Comparison of ENCODE assay signal across 8 cellular contexts in genomic region chr16:75109732-75110243, GRCh38. TPM values are rescaled to one million over a fixed set of nuclear protein-coding genes. Genes with fewer than 3 reads are reported as not detected.
DNase-seq lines count a peak whose midpoint lies in the region; ATAC-seq and TF ChIP-seq lines count a peak whose summit lies in the region.

No MANE protein-coding gene starts in this region.

- no peak for TF ChIP-seq POLR2A in gastroesophageal sphincter (IDR thresholded peaks at IDR 0.05)

- DNase-seq in NCI-H345 (lab: John Stamatoyannopoulos, UW) (peak; percentile 15), NCI-H345 treated with DMSO at 0.1 percent for 48 hours (lab: John Stamatoyannopoulos, UW; ENCODE audit: unreplicated experiment) (no peak), T-cell (no peak)
- no peak for DNase-seq in activated CD4-positive, alpha-beta T cell treated with anti-CD3 and anti-CD28 coated beads for 1 hour

- H3K27me3 ChIP-seq in gastroesophageal sphincter, result no peaks in the 10 kb centered on the region
- no peaks in the 10 kb centered on the region for H3K27me3 ChIP-seq in skeletal muscle tissue (ENCODE audit: control insufficient read depth in 3 of 3, insufficient read depth in 3 of 3, low read length in 3 of 3)

- peak overlapping the region; percentile 15 to 60 (median 47) for H3K4me3 Mint-ChIP-seq in T-cell

- H3K9ac ChIP-seq in skeletal muscle tissue (ENCODE audit: low read depth in 1 of 3, low read length in 3 of 3), result peak overlapping the region; percentile 79 to 95 (median 89)

- peaks cover 13 to 84% (median 58%) of the 10 kb centered on the region in 3 donors for H3K4me1 ChIP-seq in gastroesophageal sphincter
- H3K4me1 ChIP-seq in skeletal muscle tissue (ENCODE audit: control insufficient read depth in 3 of 3, insufficient read depth in 3 of 3, low read length in 3 of 3), result peaks cover 90 to 92% (median 92%) of the 10 kb centered on the region in 3 donors

- POLR2A ChIA-PET in T-cell (lab: Charles Lee), result no interaction called here

- H3K36me3 ChIP-seq in gastroesophageal sphincter, result peaks cover 0 to 10% of the 10 kb centered on the region in 2 donors
- peaks cover 10 to 30% (median 22%) of the 10 kb centered on the region in 3 donors for H3K36me3 ChIP-seq in skeletal muscle tissue (ENCODE audit: control insufficient read depth in 3 of 3, insufficient read depth in 3 of 3, low read length in 3 of 3)

- H3K36me3 Mint-ChIP-seq in T-cell, result no peaks in the 10 kb centered on the region

- no peak for TF ChIP-seq CTCF in gastroesophageal sphincter (IDR thresholded peaks at IDR 0.05)

- CTCF ChIA-PET in T-cell (lab: Charles Lee), result interaction anchor here (0.6 to 2.0 kb wide), 5 partner anchors 11 to 125 kb away, joined by 3 to 16 read pairs (median 7); partner anchors contain the start of genes WDR59 (in 1 of the 2) and ZNRF1 (in 1 of the 2)

- H3K9me3 ChIP-seq in gastroesophageal sphincter (no peaks in the 10 kb centered on the region), skeletal muscle tissue (ENCODE audit: control insufficient read depth in 3 of 3, low read length in 3 of 3) (no peaks in the 10 kb centered on the region)

- 0% methylated on average over 1 of the region's 10 CpGs; no CpG with 5 or more reads in 1 of the 2 donors for WGBS in gastroesophageal sphincter (ENCODE audit: low coverage in 1 of 2), 2 donors

- peak overlapping the region; percentile 80 to 83 for H3K27ac Mint-ChIP-seq in T-cell

- H3K4me3 ChIP-seq in gastroesophageal sphincter, result no peak overlapping the region
- H3K4me3 ChIP-seq in skeletal muscle tissue (ENCODE audit: low read length in 3 of 3), result peak overlapping the region; percentile 57 to 61 (median 59)

- no peaks in the 10 kb centered on the region for H3K9me3 Mint-ChIP-seq in T-cell

- ATAC-seq in T-cell (replicated peaks in 1 of 4) (no peak), gastroesophageal sphincter (no peak), GM18498 (IDR thresholded peaks at IDR 0.05; ENCODE audit: unreplicated experiment) (no peak), GM21367 (IDR thresholded peaks at IDR 0.05; ENCODE audit: unreplicated experiment) (no peak)

- H3K27me3 Mint-ChIP-seq in T-cell, result peaks cover 4 to 13% of the 10 kb centered on the region in 2 donors

- peak overlapping the region; percentile 25 to 88 (median 86) for H3K27ac ChIP-seq in gastroesophageal sphincter
- H3K27ac ChIP-seq in skeletal muscle tissue (ENCODE audit: low read depth, low read length), result peak overlapping the region; percentile 96

- peaks cover 42 to 58% (median 47%) of the 10 kb centered on the region in 3 donors for H3K4me1 Mint-ChIP-seq in T-cell

- no peak for TF ChIP-seq EP300 in gastroesophageal sphincter (IDR thresholded peaks at IDR 0.05)

RNA-seq across cellular contexts. Expression of gene LDHD, which starts 6.8 kb away (rescaled TPM):
- total RNA-seq in T-cell (under 1 TPM in 3 of 5 donors, not detected in 2; 0.13 to 0.47 (median 0.26) TPM), gastroesophageal sphincter (10 to 100 TPM in 2 of 4 donors, 1 to 10 TPM in 2; 5.1 to 12.8 (median 8.6) TPM), skeletal muscle tissue (6.3 TPM)

RNA-seq across cellular contexts. Expression of gene ZFP1, which starts 38.5 kb away (rescaled TPM):
- total RNA-seq in T-cell, result 10 to 100 TPM; 10.1 to 15.6 (median 14.4) TPM
- total RNA-seq in gastroesophageal sphincter, result 10 to 100 TPM in 3 of 4 donors, 1 to 10 TPM in 1; 9.8 to 18.4 (median 15.4) TPM
- total RNA-seq in skeletal muscle tissue, result 12.5 TPM

Comparison
In these comparisons a context has a peak if more than half of its experiments do, and no peak if none do; other contexts are left out.
1. H3K4me3 ChIP-seq: peak in skeletal muscle tissue (3 of 3); none in gastroesophageal sphincter (0 of 2).